In the genomic region with DNA sequence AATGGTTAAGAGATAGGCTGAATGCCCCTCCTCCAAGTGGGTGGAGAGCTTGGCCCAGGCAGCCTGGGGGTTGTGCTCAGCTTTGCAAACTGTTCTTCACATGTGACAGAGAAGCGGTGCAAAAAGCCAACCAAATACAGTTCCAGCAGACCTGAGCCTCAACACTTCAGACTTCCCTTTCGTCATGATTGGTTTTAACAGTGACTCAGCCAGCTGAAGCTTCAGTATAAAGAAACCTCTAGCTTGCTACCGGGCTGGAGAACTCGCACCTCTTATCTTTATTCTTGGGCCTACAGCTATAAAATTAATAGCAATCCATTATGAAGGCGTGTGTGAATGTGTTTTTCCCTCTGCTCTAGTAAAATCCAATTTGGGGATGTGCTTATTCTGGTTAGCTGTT, we compare ENCODE assay signal across 9 cellular contexts. TPM values are rescaled to one million over a fixed set of nuclear protein-coding genes. Genes with fewer than 3 reads are reported as not detected.
DNase-seq lines count a peak whose midpoint lies in the region; ATAC-seq and TF ChIP-seq lines count a peak whose summit lies in the region.
"Had no signal": no experiment of that assay in that cellular context is flagged by ENCODE, and none has a peak within 500 bp of the region (broad histone marks: within the 10 kb centered on the region; RNA-seq: fewer than 3 reads in every experiment).

No MANE protein-coding gene starts in this region.

- peaks cover 43% of the 10 kb centered on the region for H3K4me1 ChIP-seq in left ventricle myocardium inferior

- no peak for TF ChIP-seq CTCF in left ventricle myocardium inferior (IDR thresholded peaks at IDR 0.05; ENCODE audit: borderline replicate concordance)

- H3K9me3 Mint-ChIP-seq in T-cell = no peaks in the 10 kb centered on the region
- no peaks in the 10 kb centered on the region for H3K9me3 Mint-ChIP-seq in stimulated activated effector memory CD8-positive, alpha-beta T cell treated with anti-CD3 and anti-CD28 coated beads, Interleukin-12 subunit alpha, Interleukin-12 subunit beta, amount 100 ng/mL, for 72 hours

- POLR2A ChIA-PET in T-cell (lab: Charles Lee) = interaction anchor here in 1 of 2 donors (0.6 kb wide), 1 partner anchor 21 kb away, joined by 14 read pairs; no protein-coding TSS in a partner anchor
- POLR2A ChIA-PET in HEK293T (lab: Yijun Ruan, JAX) = no interaction called here

- H3K4me1 Mint-ChIP-seq in T-cell = peaks cover 4 to 6% (median 5%) of the 10 kb centered on the region in 3 donors
- peaks cover 52% of the 10 kb centered on the region for H3K4me1 Mint-ChIP-seq in stimulated activated effector memory CD8-positive, alpha-beta T cell treated with anti-CD3 and anti-CD28 coated beads, Interleukin-12 subunit alpha, Interleukin-12 subunit beta, amount 100 ng/mL, for 72 hours

- intact Hi-C loops in left ventricle myocardium inferior (cut with micrococcal nuclease) = no loop called here

- no peak overlapping the region for H3K4me3 Mint-ChIP-seq in T-cell
- peak overlapping the region; percentile 38 for H3K4me3 Mint-ChIP-seq in stimulated activated effector memory CD8-positive, alpha-beta T cell treated with anti-CD3 and anti-CD28 coated beads, Interleukin-12 subunit alpha, Interleukin-12 subunit beta, amount 100 ng/mL, for 72 hours

- CTCF ChIA-PET in T-cell (lab: Charles Lee) = no interaction called here
- CTCF ChIA-PET in HEK293T (lab: Yijun Ruan, JAX) = no interaction called here

- no peaks in the 10 kb centered on the region for H3K36me3 ChIP-seq in left ventricle myocardium inferior
- H3K36me3 ChIP-seq in H7 (replicated peaks; ENCODE audit: control insufficient read depth, insufficient read depth, low read length) = no peaks in the 10 kb centered on the region

- DNase-seq in T-cell (peak in 18 of 34 experiments; percentile 3 to 57 (median 26)), left ventricle myocardium inferior (no peak), HEK293T (ENCODE audit: extremely low spot score) (no peak), H7 (no peak), SW 1271 (lab: John Stamatoyannopoulos, UW) (no peak)
- DNase-seq in stimulated activated effector memory CD8-positive, alpha-beta T cell treated with anti-CD3 and anti-CD28 coated beads, Interleukin-12 subunit alpha, Interleukin-12 subunit beta, amount 100 ng/mL, for 72 hours (ENCODE audit: low spot score in 2 of 2) = peak in 1 of 2 donors; percentile 62
- DNase-seq: NCI-H187 treated with DMSO at 0.1 percent for 48 hours had no signal

- H3K36me3 Mint-ChIP-seq in T-cell = no peaks in the 10 kb centered on the region
- peaks cover 40% of the 10 kb centered on the region for H3K36me3 Mint-ChIP-seq in stimulated activated effector memory CD8-positive, alpha-beta T cell treated with anti-CD3 and anti-CD28 coated beads, Interleukin-12 subunit alpha, Interleukin-12 subunit beta, amount 100 ng/mL, for 72 hours

- H3K27me3 Mint-ChIP-seq in T-cell = peaks cover 0 to 3% of the 10 kb centered on the region in 2 donors

- no peaks in the 10 kb centered on the region for H3K9me3 ChIP-seq in left ventricle myocardium inferior (replicated peaks)

- peak overlapping the region; percentile 36 for H3K27ac ChIP-seq in left ventricle myocardium inferior (replicated peaks)

- ATAC-seq in GM21390 (IDR thresholded peaks at IDR 0.05; ENCODE audit: unreplicated experiment) (peak; percentile 54), T-cell (replicated peaks in 1 of 4) (peak in 3 of 4 experiments; percentile 13 to 61 (median 55)), HG02970 (IDR thresholded peaks at IDR 0.05; ENCODE audit: low FRiP score, unreplicated experiment) (no peak)
- ATAC-seq in stimulated activated effector memory CD8-positive, alpha-beta T cell treated with anti-CD3 and anti-CD28 coated beads, Interleukin-12 subunit alpha, Interleukin-12 subunit beta, amount 100 ng/mL, for 72 hours = peak; percentile 91

- H3K27ac Mint-ChIP-seq in T-cell = no peak overlapping the region
- H3K27ac Mint-ChIP-seq in stimulated activated effector memory CD8-positive, alpha-beta T cell treated with anti-CD3 and anti-CD28 coated beads, Interleukin-12 subunit alpha, Interleukin-12 subunit beta, amount 100 ng/mL, for 72 hours = peak overlapping the region; percentile 89

- H3K4me3 ChIP-seq in left ventricle myocardium inferior (no peak overlapping the region), H7 (ENCODE audit: insufficient read depth, low read depth, low read length) (no peak overlapping the region)

- H3K27me3 ChIP-seq in left ventricle myocardium inferior (ENCODE audit: low read depth) = no peaks in the 10 kb centered on the region
- H3K27me3 ChIP-seq in H7 (ENCODE audit: control insufficient read depth, insufficient read depth, low read length) = no peaks in the 10 kb centered on the region

TF ChIP-seq in HEK293T, 16 proteins besides CTCF, POLR2A, EP300 and RAD21:
- TF ChIP-seq TARDBP (IDR thresholded peaks at IDR 0.05) = no peak
- no peak for TF ChIP-seq FOXM1 (IDR thresholded peaks at IDR 0.05; ENCODE audit: borderline replicate concordance)
- no peak for TF ChIP-seq SUZ12 (IDR thresholded peaks at IDR 0.05)
- no peak for TF ChIP-seq SP1 (IDR thresholded peaks at IDR 0.05)

RNA-seq across cellular contexts. Expression of a gene that starts 20.0 kb away (rescaled TPM):
- total RNA-seq in T-cell = 1 to 10 TPM; 1.6 to 5.7 (median 3.2) TPM
- 10.3 TPM for total RNA-seq in left ventricle myocardium inferior
- 1.8 and 3.3 TPM in 2 replicates for total RNA-seq in H7 (2014; rRNA removed; shearing (Covaris generic))

Comparison
In these comparisons a context has a peak if more than half of its experiments do, and no peak if none do; other contexts are left out.
1. DNase-seq: peak in T-cell (18 of 34); none in left ventricle myocardium inferior (single experiment), HEK293T (single experiment), H7 (single experiment) and SW 1271 (0 of 2).